12 cellular contexts compared by ENCODE assay signal in the genomic region with DNA sequence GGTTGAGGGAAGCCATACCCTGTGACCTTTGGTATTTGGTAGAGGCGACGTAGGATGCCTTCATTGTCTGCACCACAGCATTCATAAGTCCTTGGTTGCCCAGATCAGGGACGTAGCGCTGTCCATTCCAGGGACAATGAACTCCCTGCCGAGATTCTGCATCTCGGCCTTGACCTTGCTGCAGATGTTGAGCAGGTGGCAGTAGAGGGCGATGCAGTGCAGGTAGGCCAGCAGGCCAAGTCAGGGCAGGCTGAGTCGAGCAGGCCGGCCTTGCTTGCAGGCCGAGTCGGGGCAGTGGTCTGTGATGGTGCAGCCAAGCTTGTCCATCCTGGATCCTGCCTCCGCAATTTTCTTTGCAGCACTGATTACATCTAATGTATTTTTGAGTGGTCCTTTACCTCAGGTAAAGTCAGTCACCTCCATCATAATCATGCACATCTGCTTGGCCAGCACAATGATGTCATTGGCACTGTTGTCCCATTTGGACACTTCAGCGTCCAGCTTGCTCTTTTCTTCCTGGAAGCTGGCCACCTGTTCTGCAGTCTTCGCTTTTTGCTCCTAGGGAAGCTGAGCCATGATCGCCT.
DNase-seq lines count a peak whose midpoint lies in the region; ATAC-seq and TF ChIP-seq lines count a peak whose summit lies in the region.
"Had no signal": no experiment of that assay in that cellular context is flagged by ENCODE, and none has a peak within 500 bp of the region (broad histone marks: within the 10 kb centered on the region; RNA-seq: fewer than 3 reads in every experiment).

No MANE protein-coding gene starts in this region.

- H3F3A ChIP-seq in PC-3 (ENCODE audit: low read length, unreplicated experiment) = no peaks in the 10 kb centered on the region
- H3F3A ChIP-seq in smooth muscle cell (ENCODE audit: low read depth) = peaks cover 4% of the 10 kb centered on the region

- H3K9me2 ChIP-seq in PC-3 (replicated peaks; ENCODE audit: low read length) = no peaks in the 10 kb centered on the region

- ATAC-seq in PC-3 = no peak; the same call in 1 of the 2 replicates
- no peak for ATAC-seq in GM21825 (IDR thresholded peaks at IDR 0.05; ENCODE audit: unreplicated experiment)

- H3K9me3 ChIP-seq in PC-3 (ENCODE audit: low read length) = no peaks in the 10 kb centered on the region
- H3K9me3 ChIP-seq in iPS DF 6.9 (ENCODE audit: control insufficient read depth, insufficient read depth, low read length) = no peaks in the 10 kb centered on the region
- H3K9me3 ChIP-seq in smooth muscle cell (replicated peaks; ENCODE audit: low read depth) = no peaks in the 10 kb centered on the region
- H3K9me3 ChIP-seq: psoas muscle had no signal

- H2AFZ ChIP-seq in PC-3 (ENCODE audit: low read length) (no peak overlapping the region), smooth muscle cell (ENCODE audit: low read depth) (no peak overlapping the region)

- H3K9ac ChIP-seq in PC-3 (ENCODE audit: low read length) = no peak overlapping the region
- no peak overlapping the region for H3K9ac ChIP-seq in smooth muscle cell (ENCODE audit: low read depth)
- H3K9ac ChIP-seq: BLaER1 had no signal

- no peak overlapping the region for H3K4me2 ChIP-seq in PC-3 (ENCODE audit: low read length)
- no peak overlapping the region for H3K4me2 ChIP-seq in smooth muscle cell
- H3K4me2 ChIP-seq: BLaER1 had no signal

- no peaks in the 10 kb centered on the region for H4K20me1 ChIP-seq in PC-3 (ENCODE audit: low read length)
- no peaks in the 10 kb centered on the region for H4K20me1 ChIP-seq in smooth muscle cell (ENCODE audit: low read depth)
- H4K20me1 ChIP-seq: BLaER1 had no signal

- intact Hi-C loops in PC-3 (cut with micrococcal nuclease) = no loop called here

- POLR2A ChIA-PET in PC-3 (lab: Charles Lee; ENCODE audit: unreplicated experiment) = no interaction called here

- peak; percentile 80 for TF ChIP-seq CTCF in 22Rv1 (IDR thresholded peaks at IDR 0.05)
- TF ChIP-seq CTCF in GM12873 (IDR thresholded peaks at IDR 0.05; ENCODE audit: insufficient read depth, low read depth, low read length, missing control alignments) = peak; percentile 24
- TF ChIP-seq CTCF in PC-3 (conservative IDR thresholded peaks at IDR 0.05; ENCODE audit: low read depth, low read length) = peak; percentile 49
- no peak for TF ChIP-seq CTCF in smooth muscle cell (IDR thresholded peaks at IDR 0.05; ENCODE audit: borderline replicate concordance, insufficient read depth, poor library complexity, severe bottlenecking)

- H3K79me2 ChIP-seq in PC-3 (ENCODE audit: low read length) (no peaks in the 10 kb centered on the region), smooth muscle cell (ENCODE audit: low read depth) (no peaks in the 10 kb centered on the region)

- no peaks in the 10 kb centered on the region for H3K27me3 ChIP-seq in PC-3 (ENCODE audit: low read length)
- H3K27me3 ChIP-seq in iPS DF 6.9 (ENCODE audit: control insufficient read depth, insufficient read depth, low read length) = no peaks in the 10 kb centered on the region
- H3K27me3 ChIP-seq in smooth muscle cell (ENCODE audit: low read depth) = no peaks in the 10 kb centered on the region
- H3K27me3 ChIP-seq: BLaER1 had no signal

- BruUV-seq in PC-3 (replicated peaks; lab: Mats Ljungman, UMichigan) = no TSS peak

- DNase-seq in PC-3 = no peak
- peak; percentile 29 for DNase-seq in iPS DF 6.9 (ENCODE audit: low read depth, low spot score)
- no peak for DNase-seq in germinal center (ENCODE audit: low spot score)
- no peak for DNase-seq in stimulated activated CD4-positive, alpha-beta T cell treated with anti-CD3 and anti-CD28 coated beads, Interleukin-4, amount 100 ng/mL, for 24 hours
- no peak for DNase-seq in smooth muscle cell (lab: John Stamatoyannopoulos, UW; ENCODE audit: unreplicated experiment)
- DNase-seq: activated CD4-positive, alpha-beta T cell treated with anti-CD3 and anti-CD28 coated beads, Interleukin-2, amount 50 U/mL, for 1 hour; NCI-H345; psoas muscle had no signal

- no peaks in the 10 kb centered on the region for H3K36me3 ChIP-seq in PC-3 (ENCODE audit: low read depth, low read length)
- H3K36me3 ChIP-seq in iPS DF 6.9 (ENCODE audit: control insufficient read depth, insufficient read depth, low read length) = no peaks in the 10 kb centered on the region
- no peaks in the 10 kb centered on the region for H3K36me3 ChIP-seq in smooth muscle cell (ENCODE audit: low read depth)
- H3K36me3 ChIP-seq: BLaER1 had no signal

- H3K4me3 ChIP-seq in PC-3 (ENCODE audit: low read length) (no peak overlapping the region), iPS DF 6.9 (ENCODE audit: low read length) (no peak overlapping the region), smooth muscle cell (no peak overlapping the region)
- H3K4me3 ChIP-seq: BLaER1, psoas muscle had no signal

- WGBS in iPS DF 6.9 (ENCODE audit: insufficient coverage, insufficient read length) = no CpG with 5 or more reads among the region's 15 CpGs
- WGBS in smooth muscle cell (ENCODE audit: low lambda C conversion rate) = 85% methylated on average over 15 of the region's 15 CpGs

- CTCF ChIA-PET in PC-3 (lab: Charles Lee) = interaction anchor here (0.6 kb wide), 1 partner anchor 184 kb away, joined by 3 read pairs; no protein-coding TSS in a partner anchor

- H3K4me1 ChIP-seq in PC-3 (ENCODE audit: insufficient read depth, low read length) (no peaks in the 10 kb centered on the region), iPS DF 6.9 (ENCODE audit: control insufficient read depth, insufficient read depth, low read length) (0 out of 2 replicates have a peak, but pooled peaks cover 1% of the 10 kb centered on the region), smooth muscle cell (ENCODE audit: low read depth) (no peaks in the 10 kb centered on the region)
- H3K4me1 ChIP-seq: BLaER1 had no signal

- H3K27ac ChIP-seq in 22Rv1 (no peak overlapping the region), PC-3 (ENCODE audit: low read length) (no peak overlapping the region), iPS DF 6.9 (ENCODE audit: low read length) (no peak overlapping the region), smooth muscle cell (ENCODE audit: low read depth) (no peak overlapping the region)
- H3K27ac ChIP-seq: BLaER1, psoas muscle had no signal
